ENCODE assay signal across 17 cellular contexts in the genomic region with DNA sequence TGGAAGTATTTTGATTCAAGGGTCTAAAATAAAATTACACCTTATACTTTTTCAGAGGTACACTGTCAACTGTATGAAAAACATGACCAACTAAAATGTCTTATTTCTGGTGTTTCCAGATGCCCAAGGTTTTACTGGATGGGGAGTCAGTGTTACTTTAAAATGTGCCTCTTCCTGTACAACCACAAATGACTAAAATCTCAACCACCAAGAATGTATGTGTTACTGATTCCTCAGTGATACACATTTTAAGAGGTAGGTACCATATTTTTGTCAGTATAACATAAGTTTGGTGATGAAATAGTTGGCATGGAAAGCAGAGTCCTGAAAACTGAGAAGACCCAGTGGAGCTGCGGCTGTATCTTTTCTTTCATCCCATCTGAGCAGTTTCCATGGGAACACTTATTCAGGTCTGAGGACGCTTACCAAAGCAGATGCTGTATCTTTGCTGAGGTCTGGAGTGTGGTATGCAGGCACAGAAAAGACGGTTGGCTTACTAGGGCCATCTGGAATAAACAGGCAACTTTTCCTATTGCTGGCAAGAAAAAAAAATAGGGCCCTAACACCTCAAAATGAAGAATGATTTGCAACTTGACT. TPM values are rescaled to one million over a fixed set of nuclear protein-coding genes. Genes with fewer than 3 reads are reported as not detected.
DNase-seq lines count a peak whose midpoint lies in the region; ATAC-seq and TF ChIP-seq lines count a peak whose summit lies in the region.
"Had no signal": no experiment of that assay in that cellular context is flagged by ENCODE, and none has a peak within 500 bp of the region (broad histone marks: within the 10 kb centered on the region; RNA-seq: fewer than 3 reads in every experiment).

No MANE protein-coding gene starts in this region.

- H3K27me3 Mint-ChIP-seq in activated CD8-positive, alpha-beta T cell treated with anti-CD3 and anti-CD28 coated beads, Interleukin-2, amount 10 ng/mL, durations not matched to agents 7 days and 5 days (ENCODE audit: low read depth): peaks cover 6% of the 10 kb centered on the region
- H3K27me3 Mint-ChIP-seq: brain; naive thymus-derived CD8-positive, alpha-beta T cell; stimulated activated naive B cell treated with anti-CD40 and anti-IgM and Interleukin-4, amounts not matched to agents 10 μg/mL and 1 μg/mL and 100 μg/mL, for 72 hours had no signal

- H3K4me3 Mint-ChIP-seq in activated CD8-positive, alpha-beta T cell treated with anti-CD3 and anti-CD28 coated beads, Interleukin-2, amount 10 ng/mL, durations not matched to agents 7 days and 5 days: no peak overlapping the region
- H3K4me3 Mint-ChIP-seq: naive thymus-derived CD8-positive, alpha-beta T cell had no signal

- peaks cover 34% of the 10 kb centered on the region for H3K4me1 Mint-ChIP-seq in activated CD8-positive, alpha-beta T cell treated with anti-CD3 and anti-CD28 coated beads, Interleukin-2, amount 10 ng/mL, durations not matched to agents 7 days and 5 days (ENCODE audit: low read depth)

- peak overlapping the region; percentile 65 for H3K27ac Mint-ChIP-seq in activated CD8-positive, alpha-beta T cell treated with anti-CD3 and anti-CD28 coated beads, Interleukin-2, amount 10 ng/mL, durations not matched to agents 7 days and 5 days
- H3K27ac Mint-ChIP-seq: naive thymus-derived CD8-positive, alpha-beta T cell had no signal

- DNase-seq in NCI-H1694 treated with DMSO at 0.1 percent for 48 hours (lab: John Stamatoyannopoulos, UW) (peak; percentile 4), NCI-H1694 (lab: John Stamatoyannopoulos, UW) (no peak), inferior parietal cortex (ENCODE audit: extremely low spot score) (peak; percentile 29), GM10266 (ENCODE audit: extremely low spot score) (no peak), iPS-NIHi7 (ENCODE audit: extremely low spot score) (no peak)
- peak; percentile 18 for DNase-seq in activated CD8-positive, alpha-beta T cell treated with anti-CD3 and anti-CD28 coated beads, Interleukin-2, amount 10 ng/mL, durations not matched to agents 7 days and 5 days
- DNase-seq: activated naive CD4-positive, alpha-beta T cell; cortex of kidney; GOT3; naive thymus-derived CD8-positive, alpha-beta T cell; stimulated activated naive B cell treated with anti-CD40 and anti-IgM and Interleukin-4, amounts not matched to agents 10 μg/mL and 1 μg/mL and 100 μg/mL, for 72 hours; upper lobe of left lung had no signal

- CTCF ChIA-PET in activated CD8-positive, alpha-beta T cell treated with anti-CD3 and anti-CD28 coated beads, Interleukin-2, amount 10 ng/mL, durations not matched to agents 7 days and 5 days (lab: Charles Lee): interaction anchor here (1.6 to 2.5 kb wide), 3 partner anchors 9 to 79 kb away, joined by 4 to 18 read pairs (median 4); no protein-coding TSS in a partner anchor

- TF ChIP-seq CTCF in GM10266 (IDR thresholded peaks at IDR 0.05; ENCODE audit: control insufficient read depth, insufficient read depth, low read depth, missing control alignments): no peak

- ATAC-seq in HG03097 (IDR thresholded peaks at IDR 0.05; ENCODE audit: low FRiP score, unreplicated experiment) (peak; percentile 42), HG02884 (IDR thresholded peaks at IDR 0.05; ENCODE audit: unreplicated experiment) (no peak)
- peak; percentile 43 for ATAC-seq in activated CD8-positive, alpha-beta T cell treated with anti-CD3 and anti-CD28 coated beads, Interleukin-2, amount 10 ng/mL, durations not matched to agents 7 days and 5 days
- ATAC-seq: naive thymus-derived CD8-positive, alpha-beta T cell; stimulated activated naive B cell treated with anti-CD40 and anti-IgM and Interleukin-4, amounts not matched to agents 10 μg/mL and 1 μg/mL and 100 μg/mL, for 72 hours had no signal

- H3K36me3 Mint-ChIP-seq in activated CD8-positive, alpha-beta T cell treated with anti-CD3 and anti-CD28 coated beads, Interleukin-2, amount 10 ng/mL, durations not matched to agents 7 days and 5 days (ENCODE audit: low read depth): peaks cover 2% of the 10 kb centered on the region

- POLR2A ChIA-PET in activated CD8-positive, alpha-beta T cell treated with anti-CD3 and anti-CD28 coated beads, Interleukin-2, amount 10 ng/mL, durations not matched to agents 7 days and 5 days (lab: Charles Lee): no interaction called here

- peaks cover 7% of the 10 kb centered on the region for H3K9me3 Mint-ChIP-seq in activated CD8-positive, alpha-beta T cell treated with anti-CD3 and anti-CD28 coated beads, Interleukin-2, amount 10 ng/mL, durations not matched to agents 7 days and 5 days (ENCODE audit: insufficient read depth)
- H3K9me3 Mint-ChIP-seq: brain; naive thymus-derived CD8-positive, alpha-beta T cell; stimulated activated naive B cell treated with anti-CD40 and anti-IgM and Interleukin-4, amounts not matched to agents 10 μg/mL and 1 μg/mL and 100 μg/mL, for 72 hours had no signal

RNA-seq across cellular contexts. Expression of a gene that starts 21.2 kb away (rescaled TPM):
- total RNA-seq in activated CD8-positive, alpha-beta T cell treated with anti-CD3 and anti-CD28 coated beads, Interleukin-2, amount 10 ng/mL, durations not matched to agents 7 days and 5 days: not detected
- total RNA-seq: HT1080; naive thymus-derived CD8-positive, alpha-beta T cell; pulmonary artery endothelial cell had no signal

Comparison
In these comparisons a context has a peak if more than half of its experiments do, and no peak if none do; other contexts are left out.
1. DNase-seq: peak in NCI-H1694 treated with DMSO at 0.1 percent for 48 hours (single experiment), activated CD8-positive, alpha-beta T cell treated with anti-CD3 and anti-CD28 coated beads, Interleukin-2, amount 10 ng/mL, durations not matched to agents 7 days and 5 days (single experiment) and inferior parietal cortex (single experiment); none in NCI-H1694 (single experiment), GM10266 (single experiment) and iPS-NIHi7 (single experiment).